In the genomic region with DNA sequence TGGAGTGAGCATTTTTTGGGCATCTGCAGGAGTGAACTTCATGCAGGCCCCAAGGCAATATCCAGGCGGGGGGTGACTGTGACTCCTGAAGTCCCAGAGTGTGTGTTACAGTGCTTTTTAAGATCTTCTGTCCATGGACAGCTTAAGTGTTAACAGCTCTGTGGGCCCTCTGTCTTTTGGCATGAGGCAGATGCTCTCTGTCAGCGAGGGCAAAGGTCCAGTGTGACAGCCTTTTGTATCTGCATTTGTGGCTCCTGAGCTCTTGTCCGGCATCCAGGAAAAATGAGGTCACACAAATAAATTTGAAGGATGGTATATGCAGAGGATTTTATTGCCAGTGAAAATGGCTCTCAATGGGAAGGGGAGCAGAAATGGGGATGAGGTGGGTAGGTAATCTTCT, we compare ENCODE assay signal across 19 cellular contexts.
"Had no signal": no experiment of that assay in that cellular context is flagged by ENCODE, and none has a peak within 500 bp of the region (broad histone marks: within the 10 kb centered on the region; RNA-seq: fewer than 3 reads in every experiment).

No MANE protein-coding gene starts in this region.

- H3K27me3 ChIP-seq: heart left ventricle, neutrophil, right atrium auricular region, sigmoid colon had no signal

- H3K27me3 Mint-ChIP-seq: naive B cell had no signal

- DNase-seq: cerebellar nuclear complex; dermis blood vessel endothelial cell; foreskin melanocyte; heart left ventricle; hypothalamus; kidney glomerular epithelial cell; left ventricle myocardium inferior; mesenchymal stem cell; midbrain; naive B cell; nephron progenitor cell; sigmoid colon; stimulated activated CD4-positive, alpha-beta T cell treated with anti-CD3 and anti-CD28 coated beads, Interleukin-12 subunit alpha, Interleukin-12 subunit beta, amount 100 ng/mL, for 4 hours; stimulated activated naive CD4-positive, alpha-beta T cell treated with Interleukin-2 at 50 U/mL for 16 hours; trophoblast cell had no signal

- H3K36me3 ChIP-seq: heart left ventricle, left ventricle myocardium inferior, neutrophil, right atrium auricular region, sigmoid colon had no signal

- H3K4me1 Mint-ChIP-seq: naive B cell, nephron progenitor cell had no signal

- H3K9me3 ChIP-seq: heart left ventricle, left ventricle myocardium inferior, neutrophil, right atrium auricular region, sigmoid colon had no signal

- H3K27ac Mint-ChIP-seq: naive B cell, nephron progenitor cell had no signal

- H3K4me3 ChIP-seq: heart left ventricle, left ventricle myocardium inferior, lung, right atrium auricular region, sigmoid colon, skin epidermis had no signal

- H3K4me3 Mint-ChIP-seq: naive B cell, nephron progenitor cell had no signal

- H3K27ac ChIP-seq: heart left ventricle, left ventricle myocardium inferior, neutrophil, right atrium auricular region, sigmoid colon, skin epidermis had no signal

- H3K36me3 Mint-ChIP-seq: naive B cell had no signal

- H3K9me3 Mint-ChIP-seq: nephron progenitor cell had no signal

- H3K4me1 ChIP-seq: heart left ventricle, left ventricle myocardium inferior, right atrium auricular region, sigmoid colon had no signal

- ATAC-seq: heart left ventricle had no signal
